ENCODE assay signal across 1 cellular context in genomic region chr16:49672753-49673152, GRCh38.
TF ChIP-seq lines count a peak whose summit lies in the region.

No MANE protein-coding gene starts in this region.

TF ChIP-seq in GM23338, 12 proteins besides CTCF, POLR2A, EP300 and RAD21 (continued from another document):
- TF ChIP-seq REST (IDR thresholded peaks at IDR 0.05; ENCODE audit: unreplicated experiment) (no peak), ZNF114 (CRISPR knock-in tag; IDR thresholded peaks at IDR 0.05) (no peak), NANOG (IDR thresholded peaks at IDR 0.05; ENCODE audit: borderline replicate concordance) (no peak), POLR2AphosphoS5 (IDR thresholded peaks at IDR 0.05; ENCODE audit: low read depth) (no peak)
